Comparison of ENCODE assay signal across 7 cellular contexts in genomic region chr14:105458571-105458970, GRCh38. TPM values are rescaled to one million over a fixed set of nuclear protein-coding genes. Genes with fewer than 3 reads are reported as not detected.
"Had no signal": no experiment of that assay in that cellular context is flagged by ENCODE, and none has a peak within 500 bp of the region (broad histone marks: within the 10 kb centered on the region; RNA-seq: fewer than 3 reads in every experiment).

No MANE protein-coding gene starts in this region.

- H3K4me3 Mint-ChIP-seq: IgD-negative memory B cell had no signal

- H3K4me3 ChIP-seq: GM23248, HAP-1 had no signal

- H3K4me1 ChIP-seq: HAP-1 had no signal

- H3K4me1 Mint-ChIP-seq: IgD-negative memory B cell had no signal

- H3K9ac ChIP-seq: GM23248 had no signal

- H3K27ac ChIP-seq: GM23248 had no signal

- DNase-seq: GM23248, GOT3, H7 had no signal

- H3K27ac Mint-ChIP-seq: IgD-negative memory B cell had no signal

- H3K27me3 Mint-ChIP-seq: IgD-negative memory B cell had no signal

- H3K9me3 Mint-ChIP-seq: IgD-negative memory B cell had no signal

- H3K9me3 ChIP-seq: HAP-1 had no signal

- ATAC-seq: HepG2 had no signal

RNA-seq across cellular contexts. Expression of gene CRIP1, which starts 28.1 kb away (rescaled TPM):
- total RNA-seq: H4 had no signal
